In genomic region chrX:154547245-154548027, GRCh38 we compare ENCODE assay signal across 8 cellular contexts. TPM values are rescaled to one million over a fixed set of nuclear protein-coding genes. Genes with fewer than 3 reads are reported as not detected.
DNase-seq lines count a peak whose midpoint lies in the region; ATAC-seq, FAIRE-seq and TF ChIP-seq lines count a peak whose summit lies in the region.

Gene IKBKG, plus strand, starts transcription at chrX:154547620. Its CDS starts 4,383 bp downstream, at chrX:154552003.

- FAIRE-seq in HTR-8/SVneo (lab: Jason Lieb, UNC) = no peak
- FAIRE-seq in H1 (lab: Jason Lieb, UNC) = no peak

- H2AK5ac ChIP-seq in H1 (ENCODE audit: low read depth, low read length) = no peak within 1 kb of the TSS

- POLR2A ChIA-PET in H1 (lab: Charles Lee; ENCODE audit: partially characterized antibody) = interaction anchor here (1.1 to 1.3 kb wide), 2 partner anchors 16 to 57 kb away, joined by 3 to 4 read pairs; partner anchors contain the start of gene SLC10A3

- WGBS in H1 (ENCODE audit: extremely low coverage in 1 of 2, insufficient coverage in 1 of 2, insufficient read length in 1 of 2, insufficient replicate concordance in 2 of 2, low coverage in 1 of 2, low lambda C conversion rate in 2 of 2, missing lambda C conversion rate in 1 of 2), 2 experiments = 0% methylated on average over 15 of the region's 69 CpGs; no CpG with 5 or more reads in 1 of the 2 experiments

- H4K8ac ChIP-seq in H1 (ENCODE audit: extremely low read depth, insufficient read depth, low read length) = peak within 1 kb of the TSS; percentile 71; the same call in 1 of the 2 replicates

- no peak within 1 kb of the TSS; the same call in none of the 2 replicates for H3K18ac ChIP-seq in H1 (ENCODE audit: extremely low read depth, low read length)

- peaks cover 0 to 10% (median 6%) of the 10 kb centered on the region in 4 experiments; a peak in 5 of 8 replicates for H3K36me3 ChIP-seq in H1 (ENCODE audit: control insufficient read depth in 2 of 4, insufficient read depth in 4 of 4, low read length in 3 of 4)

- no peak within 1 kb of the TSS for H2BK15ac ChIP-seq in H1 (ENCODE audit: low read length)

- TF ChIP-seq EP300 in H1 (IDR thresholded peaks at IDR 0.05; ENCODE audit: borderline replicate concordance in 1 of 2, low read depth in 2 of 2, low read length in 2 of 2) = no peak

- no peaks in the 10 kb centered on the region for H3K27me3 ChIP-seq in H1 (replicated peaks in 1 of 4; ENCODE audit: control insufficient read depth in 3 of 4, extremely low read depth in 1 of 4, insufficient read depth in 3 of 4, low read length in 3 of 4)

- peaks cover 0 to 21% of the 10 kb centered on the region in 2 experiments; a peak in 2 of 4 replicates for H3K79me2 ChIP-seq in H1 (ENCODE audit: control insufficient read depth in 1 of 2, insufficient read depth in 2 of 2, low read length in 2 of 2)

- peak; percentile 95 for DNase-seq in COLO829 (ENCODE audit: low spot score)
- DNase-seq in HTR-8/SVneo (ENCODE audit: insufficient read length, low spot score) = peak; percentile 70
- peak; percentile 72 for DNase-seq in NOMO-1 treated with DMSO at 0.1 percent for 48 hours (lab: John Stamatoyannopoulos, UW; ENCODE audit: unreplicated experiment)
- peak; percentile 64 to 81 (median 67) for DNase-seq in activated CD8-positive, alpha-beta memory T cell treated with anti-CD3 and anti-CD28 coated beads for 48 hours (ENCODE audit: low read depth in 2 of 3, low spot score in 2 of 3)
- DNase-seq in H1 (ENCODE audit: low read depth in 1 of 2, low spot score in 2 of 2) = peak; percentile 54 to 87
- DNase-seq in mesenteric fat pad (ENCODE audit: low spot score) = peak; percentile 97
- peak; percentile 69 for DNase-seq in stimulated activated CD8-positive, alpha-beta memory T cell treated with anti-CD3 and anti-CD28 coated beads, Interleukin-15, amount 100 ng/mL, for 1 hour (ENCODE audit: low read depth)

- H4K20me1 ChIP-seq in H1 (replicated peaks in 1 of 2; ENCODE audit: control insufficient read depth in 1 of 2, insufficient read depth in 2 of 2, low read length in 2 of 2) = peaks cover 0 to 6% of the 10 kb centered on the region in 2 experiments

- peak; percentile 70 for ATAC-seq in GM21367 (IDR thresholded peaks at IDR 0.05; ENCODE audit: unreplicated experiment)

- peak within 1 kb of the TSS; percentile 73 for H3K56ac ChIP-seq in H1 (replicated peaks; ENCODE audit: insufficient read length, low read depth, low read length)

- no peak within 1 kb of the TSS for H3K4ac ChIP-seq in H1 (replicated peaks; ENCODE audit: insufficient read length, low read depth, low read length)

- peak within 1 kb of the TSS; percentile 60; the same call in 1 of the 2 replicates for H2BK5ac ChIP-seq in H1 (ENCODE audit: low read depth, low read length)

- H3K9me3 ChIP-seq in H1 (ENCODE audit: insufficient read depth in 2 of 2, low read depth in 1 of 2, low read length in 1 of 2) = no peaks in the 10 kb centered on the region

- H3K4me2 ChIP-seq in H1 (ENCODE audit: insufficient read depth in 1 of 2, low read depth in 2 of 2, low read length in 2 of 2) = peak within 1 kb of the TSS; percentile 85 to 96

- no peak within 1 kb of the TSS for H3K23ac ChIP-seq in H1 (ENCODE audit: insufficient read length)

- no peak within 1 kb of the TSS for H4K91ac ChIP-seq in H1 (replicated peaks; ENCODE audit: insufficient read length, low read length)

- peaks cover 5% of the 10 kb centered on the region; the same call in 1 of the 2 replicates for H3K23me2 ChIP-seq in H1 (ENCODE audit: low read depth, low read length)

- no peak within 1 kb of the TSS; the same call in none of the 2 replicates for H2AFZ ChIP-seq in H1 (ENCODE audit: low read length)

- peak within 1 kb of the TSS; percentile 73; the same call in 1 of the 2 replicates for H3K27ac ChIP-seq in H1 (ENCODE audit: low read depth, low read length)

- H3K4me3 ChIP-seq in H1 (ENCODE audit: extremely low read depth in 1 of 4, insufficient read depth in 2 of 4, low read depth in 3 of 4, low read length in 4 of 4) = peak within 1 kb of the TSS; percentile 75 to 99 (median 88)

- H3K9ac ChIP-seq in H1 (replicated peaks in 1 of 4; ENCODE audit: extremely low read depth in 1 of 4, low read depth in 3 of 4, low read length in 3 of 4) = peak within 1 kb of the TSS; percentile 51 to 83 (median 72)

- no peak for TF ChIP-seq CTCF in H1 (IDR thresholded peaks at IDR 0.05; ENCODE audit: control extremely low read depth in 1 of 3, insufficient read depth in 1 of 3, low read depth in 1 of 3, low read length in 3 of 3)

- H3K4me1 ChIP-seq in H1 (replicated peaks in 1 of 4; ENCODE audit: control insufficient read depth in 3 of 4, insufficient read depth in 4 of 4, low read length in 3 of 4) = peaks cover 0 to 6% (median 1%) of the 10 kb centered on the region in 4 experiments; a peak in 4 of 7 replicates

- no peak within 1 kb of the TSS for H2BK20ac ChIP-seq in H1 (ENCODE audit: low read length)

- no peak within 1 kb of the TSS for H2BK120ac ChIP-seq in H1 (replicated peaks; ENCODE audit: low read depth, low read length)

- H3K14ac ChIP-seq in H1 (ENCODE audit: insufficient read length) = no peak within 1 kb of the TSS

- TF ChIP-seq POLR2A in H1 (IDR thresholded peaks at IDR 0.05; ENCODE audit: control extremely low read depth in 1 of 2, low read depth in 2 of 2, low read length in 2 of 2) = peak in 1 of 2 experiments; percentile 42; a peak in 1 of 3 replicates

- CTCF ChIA-PET in H1 (lab: Charles Lee; ENCODE audit: partially characterized antibody) = interaction anchor here (0.6 kb wide), 1 partner anchor 69 kb away, joined by 3 read pairs; no protein-coding TSS in a partner anchor

- H2BK12ac ChIP-seq in H1 (ENCODE audit: low read depth, low read length) = no peak within 1 kb of the TSS

- 0 out of 2 replicates have a peak, but pooled peaks cover 3% of the 10 kb centered on the region for H3K79me1 ChIP-seq in H1 (ENCODE audit: low read depth, low read length)

- no peak for TF ChIP-seq RAD21 in H1 (IDR thresholded peaks at IDR 0.05 in 1 of 2, conservative IDR thresholded peaks at IDR 0.05 in 1 of 2; ENCODE audit: low read depth in 2 of 2, low read length in 2 of 2)

- H4K5ac ChIP-seq in H1 (ENCODE audit: insufficient read length, low read depth, low read length) = peak within 1 kb of the TSS; percentile 91

TF ChIP-seq in H1, 55 proteins besides CTCF, POLR2A, EP300 and RAD21 (continues in another document):
- TF ChIP-seq USF2 (IDR thresholded peaks at IDR 0.05; ENCODE audit: low read length) (no peak), CEBPB (IDR thresholded peaks at IDR 0.05; ENCODE audit: low read depth, low read length) (no peak), TBP (IDR thresholded peaks at IDR 0.05; ENCODE audit: low read depth, low read length) (no peak), RNF2 (IDR thresholded peaks at IDR 0.05; ENCODE audit: borderline replicate concordance, low read depth, low read length, missing control alignments, poor library complexity, severe bottlenecking) (no peak), BACH1 (IDR thresholded peaks at IDR 0.05; ENCODE audit: low read length) (no peak), CTBP2 (IDR thresholded peaks at IDR 0.05; ENCODE audit: borderline replicate concordance, insufficient read depth, insufficient read length, low read length) (no peak), JUN (IDR thresholded peaks at IDR 0.05; ENCODE audit: low read depth, low read length) (no peak), HDAC2 (IDR thresholded peaks at IDR 0.05; ENCODE audit: borderline replicate concordance in 1 of 2, low read depth in 2 of 2, low read length in 2 of 2) (no peak), POLR2AphosphoS5 (IDR thresholded peaks at IDR 0.05; ENCODE audit: low read depth, low read length) (no peak), JUND (IDR thresholded peaks at IDR 0.05; ENCODE audit: low read length) (no peak)

RNA-seq across cellular contexts. Expression of gene IKBKG, which starts in this region (rescaled TPM):
- total RNA-seq in H1 (2021; fragmentation: NEBNext Ultra II Directional; extraction: Animal tissue kit (Norgen Biotek cat#: 25700)) = 18.1 and 18.7 TPM in 2 replicates
- 17.5 and 33.3 TPM in 2 replicates for polyA plus RNA-seq in H1 (2011; rRNA removed)
- 21.6 TPM for polyA plus RNA-seq in H1 (2011; cell fraction: cytosol; rRNA removed)
- 64.6 TPM for polyA plus RNA-seq in H1 (2011; cell fraction: nucleus; rRNA removed)
- polyA plus RNA-seq in H1 (2012, experiment 1 of 2) = 12.4 to 19.4 TPM (median 17.3 TPM) in 4 replicates
- polyA plus RNA-seq in H1 (2012, experiment 2 of 2) = 12.8 TPM
- polyA plus RNA-seq in H1 (2013, experiment 1 of 2) = 12.5 TPM
- polyA plus RNA-seq in H1 (2013, experiment 2 of 2) = 11.8 TPM
- polyA minus RNA-seq in H1 (2011; rRNA and poly(A)+ RNA removed) = 3.8 and 4.0 TPM in 2 replicates
- 12.1 TPM for polyA minus RNA-seq in H1 (2011; cell fraction: cytosol; rRNA and poly(A)+ RNA removed)
- polyA minus RNA-seq in H1 (2011; cell fraction: nucleus; rRNA and poly(A)+ RNA removed) = 6.9 TPM
- 29.8 TPM for total RNA-seq in mesenteric fat pad

Comparison
In these comparisons a context has a peak if more than half of its experiments do, and no peak if none do; other contexts are left out.
1. Peak in every context shown above with its lines: DNase-seq, ATAC-seq, H3K4me3 ChIP-seq and H3K27ac ChIP-seq.